Comparison of ENCODE assay signal across 8 cellular contexts in genomic region chr16:66552288-66553143, GRCh38. TPM values are rescaled to one million over a fixed set of nuclear protein-coding genes. Genes with fewer than 3 reads are reported as not detected.
DNase-seq lines count a peak whose midpoint lies in the region; ATAC-seq and TF ChIP-seq lines count a peak whose summit lies in the region.

A gene with protein sequence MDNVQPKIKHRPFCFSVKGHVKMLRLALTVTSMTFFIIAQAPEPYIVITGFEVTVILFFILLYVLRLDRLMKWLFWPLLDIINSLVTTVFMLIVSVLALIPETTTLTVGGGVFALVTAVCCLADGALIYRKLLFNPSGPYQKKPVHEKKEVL (plus strand): TSS chr16:66552576. CDS start chr16:66552716, 140 bp downstream.

- intact Hi-C loops in Right ventricle myocardium superior (cut with DNase I): no loop called here
- intact Hi-C loops in thyroid gland (cut with DNase I): loop anchor here (5.0 kb wide), 1 partner anchor 35 kb away; no protein-coding TSS in a partner anchor

- H3K79me2 ChIP-seq in parathyroid adenoma: peaks cover 6% of the 10 kb centered on the region

- H3K36me3 ChIP-seq in parathyroid adenoma (ENCODE audit: control insufficient read depth, insufficient read depth, low read length): no peaks in the 10 kb centered on the region
- H3K36me3 ChIP-seq in thyroid gland: no peaks in the 10 kb centered on the region

- TF ChIP-seq POLR2A in thyroid gland (IDR thresholded peaks at IDR 0.05): peak in 1 of 2 donors; percentile 83

- H3K4me3 ChIP-seq in GM12864 (ENCODE audit: low read depth, low read length): peak within 1 kb of the TSS; percentile 55
- H3K4me3 ChIP-seq in parathyroid adenoma (ENCODE audit: low read depth, low read length): peak within 1 kb of the TSS; percentile 70
- H3K4me3 ChIP-seq in thyroid gland (replicated peaks in 1 of 3): peak within 1 kb of the TSS in 2 of 3 donors; percentile 51 to 53

- H3K9ac ChIP-seq in parathyroid adenoma: no peak within 1 kb of the TSS

- H3K4me1 ChIP-seq in parathyroid adenoma: peaks cover 15% of the 10 kb centered on the region
- H3K4me1 ChIP-seq in thyroid gland: peaks cover 35% of the 10 kb centered on the region in 2 donors

- H3K27me3 ChIP-seq in parathyroid adenoma (ENCODE audit: control insufficient read depth, insufficient read depth, low read length): no peaks in the 10 kb centered on the region
- H3K27me3 ChIP-seq in thyroid gland: no peaks in the 10 kb centered on the region

- ATAC-seq in HG02759 (IDR thresholded peaks at IDR 0.05; ENCODE audit: unreplicated experiment) (peak; percentile 83), Right ventricle myocardium superior (ENCODE audit: poor library complexity) (peak; percentile 91)

- DNase-seq in GM12864 (ENCODE audit: low read depth): peak; percentile 61
- DNase-seq in NCI-H1417 (lab: John Stamatoyannopoulos, UW): peak; percentile 83 to 94 (median 92)
- peak; percentile 84 for DNase-seq in SW480 (ENCODE audit: low spot score)
- DNase-seq in activated naive CD8-positive, alpha-beta T cell treated with anti-CD3 and anti-CD28 coated beads, Interleukin-2, amount 50 U/mL, for 16 hours (ENCODE audit: low read depth, low spot score): peak; percentile 72
- peak; percentile 95 for DNase-seq in Right ventricle myocardium superior
- DNase-seq in thyroid gland: peak; percentile 86

- peak within 1 kb of the TSS; percentile 76 for H3K4me2 ChIP-seq in parathyroid adenoma (ENCODE audit: low read length)

- TF ChIP-seq CTCF in GM12864 (IDR thresholded peaks at IDR 0.05; ENCODE audit: low read depth, low read length, missing control alignments): no peak
- TF ChIP-seq CTCF in parathyroid adenoma (IDR thresholded peaks at IDR 0.05): no peak
- no peak for TF ChIP-seq CTCF in thyroid gland (IDR thresholded peaks at IDR 0.05)

- peak within 1 kb of the TSS; percentile 87 for H3K27ac ChIP-seq in parathyroid adenoma
- peak within 1 kb of the TSS; percentile 92 to 97 (median 94) for H3K27ac ChIP-seq in thyroid gland

- WGBS in thyroid gland, 2 donors: 11 to 12% methylated on average over 49 to 58 of the region's 63 CpGs

- H3K9me3 ChIP-seq in parathyroid adenoma (ENCODE audit: control insufficient read depth, low read length) (no peaks in the 10 kb centered on the region), thyroid gland (no peaks in the 10 kb centered on the region)

- peak within 1 kb of the TSS; percentile 97 for H2AFZ ChIP-seq in parathyroid adenoma

RNA-seq across cellular contexts. Expression of the gene that starts here (rescaled TPM):
- 10.4 TPM for total RNA-seq in Right ventricle myocardium superior
- 10 to 100 TPM; 22.1 to 79.4 (median 49.9) TPM for total RNA-seq in thyroid gland

Comparison
In these comparisons a context has a peak if more than half of its experiments do, and no peak if none do; other contexts are left out.
1. Peak in every context shown above with its lines: DNase-seq, ATAC-seq, H3K4me3 ChIP-seq and H3K27ac ChIP-seq.